ENCODE assay signal across 23 cellular contexts in the genomic region with DNA sequence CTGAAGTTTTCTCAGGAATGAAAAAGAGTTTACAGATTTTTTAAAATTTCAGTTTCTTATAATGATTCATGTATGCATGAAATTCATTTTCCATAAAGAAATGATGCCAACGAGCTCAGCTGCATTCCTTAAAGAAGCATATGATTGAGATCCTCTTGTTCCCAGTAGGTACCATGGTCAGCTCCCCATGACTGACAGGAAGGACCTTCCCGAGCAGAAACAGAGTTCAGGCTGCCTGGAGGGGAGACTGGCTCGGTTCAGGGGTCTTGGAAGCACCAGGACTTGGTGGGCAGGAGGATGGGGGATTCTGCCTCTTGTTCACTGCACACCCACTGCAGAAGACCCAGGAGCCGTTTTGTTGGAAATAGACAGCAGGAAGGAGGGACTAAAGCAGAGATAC.
"Had no signal": no experiment of that assay in that cellular context is flagged by ENCODE, and none has a peak within 500 bp of the region (broad histone marks: within the 10 kb centered on the region; RNA-seq: fewer than 3 reads in every experiment).

No MANE protein-coding gene starts in this region.

- H3K4me2 ChIP-seq: smooth muscle cell had no signal

- H3K27ac ChIP-seq: esophagus squamous epithelium, gastroesophageal sphincter, pancreas, suprapubic skin, thyroid gland had no signal

- H3K27me3 ChIP-seq: esophagus squamous epithelium, gastroesophageal sphincter, pancreas, suprapubic skin, thyroid gland had no signal

- H3K4me1 ChIP-seq: esophagus squamous epithelium, gastroesophageal sphincter, pancreas, suprapubic skin, thyroid gland had no signal

- DNase-seq: effector memory CD4-positive, alpha-beta T cell; esophagus squamous epithelium; foreskin fibroblast; glutamatergic neuron; kidney; left cardiac atrium; left ventricle myocardium superior; mesenchymal stem cell; naive thymus-derived CD4-positive, alpha-beta T cell; occipital lobe; pancreas; right cardiac atrium; stimulated activated CD4-positive, alpha-beta T cell treated with anti-CD3 and anti-CD28 coated beads, Interleukin-2, amount 100 ng/mL, for 48 hours; stimulated activated CD8-positive, alpha-beta memory T cell treated with anti-CD3 and anti-CD28 coated beads, Interleukin-4, amount 100 ng/mL, for 48 hours; stimulated activated naive CD8-positive, alpha-beta T cell treated with anti-CD3 and anti-CD28 coated beads, Interleukin-15, Interleukin-2, amounts not matched to agents 100 U/mL and 50 U/mL, for 24 hours; thyroid gland had no signal

- H3K4me3 Mint-ChIP-seq: naive thymus-derived CD4-positive, alpha-beta T cell; stimulated activated effector memory CD8-positive, alpha-beta T cell treated with anti-CD3 and anti-CD28 coated beads, Interleukin-12 subunit alpha, Interleukin-12 subunit beta, amount 100 ng/mL, for 72 hours; type B pancreatic cell had no signal

- H3K9me3 ChIP-seq: esophagus squamous epithelium, gastroesophageal sphincter, pancreas, thyroid gland had no signal

- H3K27ac Mint-ChIP-seq: naive thymus-derived CD4-positive, alpha-beta T cell; progenitor cell of endocrine pancreas; stimulated activated effector memory CD8-positive, alpha-beta T cell treated with anti-CD3 and anti-CD28 coated beads, Interleukin-12 subunit alpha, Interleukin-12 subunit beta, amount 100 ng/mL, for 72 hours; type B pancreatic cell had no signal

- H3K4me3 ChIP-seq: esophagus squamous epithelium, gastroesophageal sphincter, lung, pancreas, smooth muscle cell, suprapubic skin, thyroid gland had no signal

- H3K36me3 ChIP-seq: esophagus squamous epithelium, gastroesophageal sphincter, pancreas, suprapubic skin, thyroid gland had no signal

- ATAC-seq: gastroesophageal sphincter; left cardiac atrium; left ventricle myocardium superior; naive thymus-derived CD4-positive, alpha-beta T cell; pancreas; right cardiac atrium; stimulated activated effector memory CD8-positive, alpha-beta T cell treated with anti-CD3 and anti-CD28 coated beads, Interleukin-12 subunit alpha, Interleukin-12 subunit beta, amount 100 ng/mL, for 72 hours; stimulated activated naive CD8-positive, alpha-beta T cell treated with anti-CD3 and anti-CD28 coated beads, Interleukin-15, Interleukin-2, amounts not matched to agents 100 U/mL and 50 U/mL, for 24 hours had no signal

- H3K36me3 Mint-ChIP-seq: naive thymus-derived CD4-positive, alpha-beta T cell; stimulated activated effector memory CD8-positive, alpha-beta T cell treated with anti-CD3 and anti-CD28 coated beads, Interleukin-12 subunit alpha, Interleukin-12 subunit beta, amount 100 ng/mL, for 72 hours; type B pancreatic cell had no signal

- H3K4me1 Mint-ChIP-seq: naive thymus-derived CD4-positive, alpha-beta T cell; stimulated activated effector memory CD8-positive, alpha-beta T cell treated with anti-CD3 and anti-CD28 coated beads, Interleukin-12 subunit alpha, Interleukin-12 subunit beta, amount 100 ng/mL, for 72 hours had no signal
